ENCODE assay signal across 13 cellular contexts in the genomic region with DNA sequence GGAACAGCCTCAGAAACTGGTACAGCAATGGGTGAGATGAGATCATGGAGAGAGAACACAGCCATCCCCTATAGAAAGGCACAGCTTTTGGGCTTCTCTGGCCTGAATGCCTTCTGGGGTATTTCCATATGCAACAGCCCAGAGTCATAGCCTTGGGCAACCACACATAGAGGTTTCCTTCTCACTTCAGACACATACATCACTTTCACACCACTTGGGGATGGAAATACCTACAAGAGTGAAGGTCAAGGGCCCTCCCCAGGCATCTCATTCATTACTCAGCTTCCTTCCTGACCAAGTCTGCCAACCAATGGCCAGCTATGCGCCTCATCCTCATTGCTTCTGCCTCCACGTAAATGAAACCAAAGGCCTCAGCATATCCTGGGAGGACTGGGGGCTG. TPM values are rescaled to one million over a fixed set of nuclear protein-coding genes. Genes with fewer than 3 reads are reported as not detected.
DNase-seq lines count a peak whose midpoint lies in the region; ATAC-seq, FAIRE-seq and TF ChIP-seq lines count a peak whose summit lies in the region.
"Had no signal": no experiment of that assay in that cellular context is flagged by ENCODE, and none has a peak within 500 bp of the region (broad histone marks: within the 10 kb centered on the region; RNA-seq: fewer than 3 reads in every experiment).

No MANE protein-coding gene starts in this region.

- no peak for TF ChIP-seq CTCF in bronchial epithelial cell (IDR thresholded peaks at IDR 0.05; ENCODE audit: insufficient read depth, low read length, severe bottlenecking)
- TF ChIP-seq CTCF in foreskin keratinocyte (conservative IDR thresholded peaks at IDR 0.05), result no peak
- no peak for TF ChIP-seq CTCF in nephron progenitor cell (IDR thresholded peaks at IDR 0.05)

- no peaks in the 10 kb centered on the region for H3K9me3 Mint-ChIP-seq in nephron progenitor cell

- no peaks in the 10 kb centered on the region for H3K36me3 Mint-ChIP-seq in nephron progenitor cell (ENCODE audit: low read depth)

- H3K27me3 ChIP-seq in bronchial epithelial cell (ENCODE audit: control insufficient read depth, insufficient read depth, low read length) (no peaks in the 10 kb centered on the region), foreskin keratinocyte (no peaks in the 10 kb centered on the region)

- H3K27me3 Mint-ChIP-seq in nephron progenitor cell (ENCODE audit: low read depth, poor library complexity), result peaks cover 4% of the 10 kb centered on the region

- FAIRE-seq in bronchial epithelial cell (lab: Jason Lieb, UNC), result no peak
- FAIRE-seq: astrocyte had no signal

- no peak overlapping the region for H3K27ac ChIP-seq in foreskin keratinocyte
- H3K27ac ChIP-seq: upper lobe of right lung had no signal

- no peak overlapping the region for H3K4me3 ChIP-seq in bronchial epithelial cell (ENCODE audit: low read depth, low read length)
- H3K4me3 ChIP-seq: upper lobe of right lung had no signal

- H3K4me1 Mint-ChIP-seq in nephron progenitor cell, result peaks cover 10% of the 10 kb centered on the region

- no peak overlapping the region for H3K4me3 Mint-ChIP-seq in nephron progenitor cell

- no peaks in the 10 kb centered on the region for H3K36me3 ChIP-seq in bronchial epithelial cell (ENCODE audit: control insufficient read depth, insufficient read depth, low read length)
- H3K36me3 ChIP-seq: upper lobe of right lung had no signal

- H3K4me1 ChIP-seq in foreskin keratinocyte, result no peaks in the 10 kb centered on the region
- H3K4me1 ChIP-seq: upper lobe of right lung had no signal

- DNase-seq in bronchial epithelial cell (ENCODE audit: low read depth) (peak; percentile 28), foreskin keratinocyte (no peak), nephron progenitor cell (no peak), HuH-7.5 (ENCODE audit: low spot score) (no peak)
- DNase-seq: midbrain, T-helper 1 cell, upper lobe of right lung had no signal

- ATAC-seq in GM18517 (IDR thresholded peaks at IDR 0.05; ENCODE audit: unreplicated experiment), result peak; percentile 82
- peak; percentile 97 for ATAC-seq in GM19463 (IDR thresholded peaks at IDR 0.05; ENCODE audit: unreplicated experiment)
- ATAC-seq in HG02981 (IDR thresholded peaks at IDR 0.05; ENCODE audit: unreplicated experiment), result peak; percentile 77
- ATAC-seq in foreskin keratinocyte, result no peak
- ATAC-seq: upper lobe of right lung had no signal

- H3K27ac Mint-ChIP-seq in nephron progenitor cell, result no peak overlapping the region

RNA-seq across cellular contexts. Expression of a gene that starts 17.7 kb away (rescaled TPM):
- total RNA-seq in bronchial epithelial cell (not detected in 2 replicates), foreskin keratinocyte (not detected in 2 replicates)
- not detected in 2 replicates for polyA plus RNA-seq in foreskin keratinocyte
- total RNA-seq: astrocyte, OCI-LY7, renal cortical epithelial cell had no signal

RNA-seq across cellular contexts. Expression of a gene that starts 46.1 kb away (rescaled TPM):
- total RNA-seq in bronchial epithelial cell (15.0 and 41.6 TPM in 2 replicates), foreskin keratinocyte (2.1 and 4.3 TPM in 2 replicates)
- polyA plus RNA-seq in foreskin keratinocyte, result 1.4 and 2.2 TPM in 2 replicates
